8 cellular contexts compared by ENCODE assay signal in the genomic region with DNA sequence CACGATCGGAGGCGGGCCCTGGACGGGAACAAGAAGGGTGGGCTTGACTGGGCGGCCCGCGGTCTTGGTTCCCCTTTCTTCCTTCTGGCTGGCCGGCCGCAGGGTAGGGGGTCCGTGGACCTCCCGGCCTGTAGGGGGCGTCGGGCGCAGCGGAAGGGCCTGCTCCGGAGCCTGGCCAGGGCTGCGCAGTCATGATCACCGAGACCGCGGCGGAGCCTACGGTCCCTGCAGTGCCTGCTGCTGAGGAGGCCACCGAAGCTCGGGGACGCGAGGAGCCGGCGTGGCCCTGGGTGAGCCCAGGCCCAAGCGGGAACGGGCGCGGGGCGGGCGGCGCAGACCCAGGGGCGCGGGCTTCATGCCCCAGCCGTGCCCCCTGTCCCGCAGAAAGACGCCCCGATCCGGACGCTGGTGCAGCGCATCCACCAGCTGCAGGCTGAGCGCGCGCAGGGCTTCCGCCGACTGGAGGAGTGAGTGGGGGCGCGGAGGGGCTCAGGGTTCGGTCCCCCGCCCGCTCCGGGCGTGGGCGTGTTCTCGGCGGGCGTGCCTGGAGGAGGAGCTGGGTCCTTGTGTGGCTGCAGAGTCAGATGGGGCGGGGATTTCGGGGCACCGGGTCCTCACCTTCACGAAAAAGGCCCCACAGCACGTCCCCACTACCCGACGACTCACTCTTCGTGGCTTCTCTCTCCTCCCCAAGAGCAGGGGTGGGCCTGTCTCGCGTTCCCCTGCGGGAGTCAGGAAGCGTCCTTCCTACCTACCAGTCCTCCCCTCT. TPM values are rescaled to one million over a fixed set of nuclear protein-coding genes. Genes with fewer than 3 reads are reported as not detected.
DNase-seq lines count a peak whose midpoint lies in the region; ATAC-seq and TF ChIP-seq lines count a peak whose summit lies in the region.

A gene (plus strand): TSS at position 188 of the 769 bp plus-strand sequence. CDS start 4 bp downstream, at position 192.

- POLR2A ChIA-PET in activated naive CD8-positive, alpha-beta T cell treated with anti-CD3 and anti-CD28 coated beads, Interleukin-2, amount 10 ng/mL, durations not matched to agents 7 days and 5 days (lab: Charles Lee): interaction anchor here (0.6 to 5.5 kb wide), 22 partner anchors 13 to 930 kb away, joined by 3 to 80 read pairs (median 5); a partner anchor contains a TSS

- H3K4me3 ChIP-seq in cardiac muscle cell: peak within 1 kb of the TSS; percentile 76
- peak within 1 kb of the TSS; percentile 49 to 86 (median 80) for H3K4me3 ChIP-seq in transverse colon

- H3K4me1 Mint-ChIP-seq in HFFc6 (ENCODE audit: low read depth): peaks cover 22% of the 10 kb centered on the region
- H3K4me1 Mint-ChIP-seq in activated naive CD8-positive, alpha-beta T cell treated with anti-CD3 and anti-CD28 coated beads, Interleukin-2, amount 10 ng/mL, durations not matched to agents 7 days and 5 days: peaks cover 33% of the 10 kb centered on the region

- no peaks in the 10 kb centered on the region for H3K36me3 ChIP-seq in cardiac muscle cell
- H3K36me3 ChIP-seq in transverse colon: peaks cover 0 to 4% (median 0%) of the 10 kb centered on the region in 4 donors

- H3K27me3 ChIP-seq in cardiac muscle cell (peaks cover 3% of the 10 kb centered on the region), transverse colon (no peaks in the 10 kb centered on the region)

- in situ Hi-C loops in transverse colon (cut with MboI; ENCODE audit: low pct_ligation_motif_present in 1 of 4, low pct_unique_long_range_greater_than_20kb in 1 of 4, low sequenced_read_pairs in 3 of 4): loop anchor here in 3 of 4 donors (25.0 kb wide), 2 partner anchors 126 to 249 kb away; a partner anchor contains a TSS

- H3K9me3 Mint-ChIP-seq in HFFc6: no peaks in the 10 kb centered on the region
- H3K9me3 Mint-ChIP-seq in activated naive CD8-positive, alpha-beta T cell treated with anti-CD3 and anti-CD28 coated beads, Interleukin-2, amount 10 ng/mL, durations not matched to agents 7 days and 5 days: no peaks in the 10 kb centered on the region

- H3K27me3 Mint-ChIP-seq in HFFc6 (ENCODE audit: insufficient read depth): no peaks in the 10 kb centered on the region; the same call in 1 of the 2 replicates
- peaks cover 4% of the 10 kb centered on the region for H3K27me3 Mint-ChIP-seq in activated naive CD8-positive, alpha-beta T cell treated with anti-CD3 and anti-CD28 coated beads, Interleukin-2, amount 10 ng/mL, durations not matched to agents 7 days and 5 days

- H3K4me1 ChIP-seq in cardiac muscle cell (ENCODE audit: low read depth) (no peaks in the 10 kb centered on the region), transverse colon (peaks cover 5 to 24% (median 14%) of the 10 kb centered on the region in 4 donors)

- H3K27ac Mint-ChIP-seq in HFFc6: peak within 1 kb of the TSS; percentile 84
- H3K27ac Mint-ChIP-seq in activated naive CD8-positive, alpha-beta T cell treated with anti-CD3 and anti-CD28 coated beads, Interleukin-2, amount 10 ng/mL, durations not matched to agents 7 days and 5 days: peak within 1 kb of the TSS; percentile 97

- TF ChIP-seq EP300 in transverse colon (IDR thresholded peaks at IDR 0.05; ENCODE audit: low read depth): no peak

- peak; percentile 90 for DNase-seq in GM10266 (ENCODE audit: extremely low spot score)
- peak; percentile 52 for DNase-seq in HFFc6
- peak; percentile 94 for DNase-seq in NAMALWA (ENCODE audit: low spot score)
- DNase-seq in SW 1271 (lab: John Stamatoyannopoulos, UW): peak; percentile 32 to 70
- DNase-seq in activated naive CD8-positive, alpha-beta T cell treated with anti-CD3 and anti-CD28 coated beads, Interleukin-2, amount 10 ng/mL, durations not matched to agents 7 days and 5 days: peak; percentile 90
- peak; percentile 87 to 88 for DNase-seq in cardiac muscle cell (ENCODE audit: low read depth in 1 of 2, low spot score in 1 of 2)
- DNase-seq in pons (ENCODE audit: low spot score): peak; percentile 58
- DNase-seq in transverse colon: peak; percentile 84

- TF ChIP-seq CTCF in GM10266 (IDR thresholded peaks at IDR 0.05; ENCODE audit: control insufficient read depth, insufficient read depth, low read depth, missing control alignments): peak; percentile 93
- TF ChIP-seq CTCF in HFFc6 (IDR thresholded peaks at IDR 0.05): peak; percentile 95
- TF ChIP-seq CTCF in cardiac muscle cell (IDR thresholded peaks at IDR 0.05; ENCODE audit: low read depth, low read length): peak; percentile 81
- peak; percentile 85 to 89 (median 89) for TF ChIP-seq CTCF in transverse colon (IDR thresholded peaks at IDR 0.05)

- H3K27ac ChIP-seq in cardiac muscle cell (peak within 1 kb of the TSS; percentile 84), transverse colon (peak within 1 kb of the TSS; percentile 86 to 98 (median 95))

- ATAC-seq in activated naive CD8-positive, alpha-beta T cell treated with anti-CD3 and anti-CD28 coated beads, Interleukin-2, amount 10 ng/mL, durations not matched to agents 7 days and 5 days (ENCODE audit: low read depth): peak; percentile 79

- H3K36me3 Mint-ChIP-seq in HFFc6 (ENCODE audit: low read depth): peaks cover 8% of the 10 kb centered on the region; the same call in 1 of the 2 replicates
- H3K36me3 Mint-ChIP-seq in activated naive CD8-positive, alpha-beta T cell treated with anti-CD3 and anti-CD28 coated beads, Interleukin-2, amount 10 ng/mL, durations not matched to agents 7 days and 5 days: peaks cover 5% of the 10 kb centered on the region

- peak; percentile 47 for TF ChIP-seq POLR2A in transverse colon (IDR thresholded peaks at IDR 0.05)

- intact Hi-C loops in transverse colon (cut with DNase I; ENCODE audit: low total_unique reads): no loop called here

- WGBS in transverse colon (ENCODE audit: low coverage in 1 of 2), 2 donors: 1% methylated on average over 26 of the region's 72 CpGs; no CpG with 5 or more reads in 1 of the 2 donors

- H3K4me3 Mint-ChIP-seq in HFFc6: peak within 1 kb of the TSS; percentile 85
- H3K4me3 Mint-ChIP-seq in activated naive CD8-positive, alpha-beta T cell treated with anti-CD3 and anti-CD28 coated beads, Interleukin-2, amount 10 ng/mL, durations not matched to agents 7 days and 5 days: peak within 1 kb of the TSS; percentile 93

- H3K9me3 ChIP-seq in cardiac muscle cell (ENCODE audit: low read depth) (no peaks in the 10 kb centered on the region), transverse colon (no peaks in the 10 kb centered on the region)

RNA-seq across cellular contexts. Expression of the gene that starts here (rescaled TPM):
- 10 to 100 TPM; 50.2 to 73.8 (median 60.8) TPM for total RNA-seq in HFFc6 (2021; fragmentation: NEBNext Ultra II Directional; extraction: Animal tissue kit (Norgen Biotek cat#: 25700))
- total RNA-seq in activated naive CD8-positive, alpha-beta T cell treated with anti-CD3 and anti-CD28 coated beads, Interleukin-2, amount 10 ng/mL, durations not matched to agents 7 days and 5 days: 100 to 1,000 TPM; 105 to 109 TPM
- total RNA-seq in cardiac muscle cell (130 and 133 TPM in 2 replicates), transverse colon (100 to 1,000 TPM in 2 of 4 donors, 10 to 100 TPM in 2; 75.1 to 171 (median 121) TPM)
- polyA plus RNA-seq in cardiac muscle cell: 141 and 179 TPM in 2 replicates

Comparison
In these comparisons a context has a peak if more than half of its experiments do, and no peak if none do; other contexts are left out.
1. Peak in every context shown above with its lines: DNase-seq, ATAC-seq, H3K4me3 ChIP-seq and H3K27ac ChIP-seq.